8 cellular contexts compared by ENCODE assay signal in genomic region chr10:73911553-73912004, GRCh38. TPM values are rescaled to one million over a fixed set of nuclear protein-coding genes. Genes with fewer than 3 reads are reported as not detected.
DNase-seq lines count a peak whose midpoint lies in the region; ATAC-seq, FAIRE-seq and TF ChIP-seq lines count a peak whose summit lies in the region.

No MANE protein-coding gene starts in this region.

- H3K9ac ChIP-seq in SK-N-SH, result peak overlapping the region; percentile 65
- peak overlapping the region; percentile 48 to 66 for H3K9ac ChIP-seq in kidney (ENCODE audit: low read length in 2 of 2)
- H3K9ac ChIP-seq in stomach smooth muscle (ENCODE audit: low read length in 2 of 2), result peak overlapping the region; percentile 36 to 49

- FAIRE-seq in kidney (lab: Jason Lieb, UNC), result no peak

- peaks cover 37% of the 10 kb centered on the region for H3K4me1 Mint-ChIP-seq in activated naive CD8-positive, alpha-beta T cell treated with anti-CD3 and anti-CD28 coated beads for 36 hours

- TF ChIP-seq EP300 in SK-N-SH (IDR thresholded peaks at IDR 0.05; ENCODE audit: borderline replicate concordance in 1 of 2, low read depth in 1 of 2, low read length in 1 of 2), result no peak

- no peaks in the 10 kb centered on the region for H3K9me3 ChIP-seq in SK-N-SH
- no peaks in the 10 kb centered on the region for H3K9me3 ChIP-seq in kidney (ENCODE audit: control insufficient read depth in 1 of 2, low read length in 2 of 2)
- H3K9me3 ChIP-seq in stomach smooth muscle (ENCODE audit: control insufficient read depth in 2 of 2, low read length in 2 of 2), result no peaks in the 10 kb centered on the region

- 30% methylated on average over 7 of the region's 14 CpGs for WGBS in SK-N-SH (ENCODE audit: low lambda C conversion rate)

- H3K27ac ChIP-seq in SK-N-SH (ENCODE audit: low read depth in 2 of 2, low read length in 1 of 2) (no peak overlapping the region), kidney (ENCODE audit: low read depth in 2 of 2, low read length in 2 of 2) (peak overlapping the region; percentile 69 to 72), stomach smooth muscle (ENCODE audit: low read length) (no peak overlapping the region)

- H3K36me3 ChIP-seq in SK-N-SH (replicated peaks in 1 of 2; ENCODE audit: control insufficient read depth in 1 of 2, insufficient read depth in 2 of 2, low read length in 1 of 2) (peaks cover 4 to 22% of the 10 kb centered on the region in 2 experiments), kidney (ENCODE audit: control insufficient read depth in 1 of 2, insufficient read depth in 2 of 2, low read length in 2 of 2) (no peaks in the 10 kb centered on the region), stomach smooth muscle (ENCODE audit: control insufficient read depth in 2 of 2, insufficient read depth in 2 of 2, low read length in 2 of 2) (peaks cover 2 to 7% of the 10 kb centered on the region in 2 donors)

- no peaks in the 10 kb centered on the region for H3K9me2 ChIP-seq in SK-N-SH

- H3K27me3 Mint-ChIP-seq in activated naive CD8-positive, alpha-beta T cell treated with anti-CD3 and anti-CD28 coated beads for 36 hours, result peaks cover 75% of the 10 kb centered on the region

- intact Hi-C loops in kidney (cut with DNase I), result no loop called here

- peak overlapping the region; percentile 86 for H3K4me3 Mint-ChIP-seq in activated naive CD8-positive, alpha-beta T cell treated with anti-CD3 and anti-CD28 coated beads for 36 hours

- no peak overlapping the region for H3K27ac Mint-ChIP-seq in activated naive CD8-positive, alpha-beta T cell treated with anti-CD3 and anti-CD28 coated beads for 36 hours

- peaks cover 8% of the 10 kb centered on the region for H3K79me2 ChIP-seq in SK-N-SH (ENCODE audit: insufficient read depth)

- POLR2A ChIA-PET in SK-N-SH (lab: Yijun Ruan, JAX), result no interaction called here

- DNase-seq in SK-N-SH (no peak), kidney (no peak), retina (no peak), NCI-H345 (lab: John Stamatoyannopoulos, UW) (no peak), dermis blood vessel endothelial cell (no peak)
- DNase-seq in activated naive CD8-positive, alpha-beta T cell treated with anti-CD3 and anti-CD28 coated beads for 36 hours, result no peak

- H3K4me3 ChIP-seq in SK-N-SH (ENCODE audit: low read depth in 2 of 2, low read length in 1 of 2) (peak overlapping the region; percentile 69 to 72), kidney (ENCODE audit: low read length in 2 of 2) (peak overlapping the region; percentile 50 to 64), stomach smooth muscle (ENCODE audit: low read length in 2 of 2) (peak overlapping the region; percentile 54 to 79)

- no peaks in the 10 kb centered on the region for H4K20me1 ChIP-seq in SK-N-SH (ENCODE audit: insufficient read depth)

- H3K4me1 ChIP-seq in SK-N-SH (ENCODE audit: control insufficient read depth in 1 of 2, insufficient read depth in 2 of 2, low read depth in 1 of 2, low read length in 1 of 2) (peaks cover 14 to 15% of the 10 kb centered on the region in 2 experiments; a peak in 2 of 4 replicates), kidney (ENCODE audit: control insufficient read depth in 1 of 2, insufficient read depth in 1 of 2, low read depth in 1 of 2, low read length in 2 of 2) (peaks cover 8 to 32% of the 10 kb centered on the region in 2 donors), stomach smooth muscle (ENCODE audit: control insufficient read depth, insufficient read depth, low read length) (peaks cover 40% of the 10 kb centered on the region)

- no peaks in the 10 kb centered on the region for H3K36me3 Mint-ChIP-seq in activated naive CD8-positive, alpha-beta T cell treated with anti-CD3 and anti-CD28 coated beads for 36 hours

- no peak; the same call in 2 of the 3 replicates for ATAC-seq in SK-N-SH treated with all-trans-retinoic acid at 6 μM for 48 hours

- peak; percentile 10; the same call in 1 of the 2 replicates for TF ChIP-seq CTCF in SK-N-SH (IDR thresholded peaks at IDR 0.05)
- no peak for TF ChIP-seq CTCF in kidney (IDR thresholded peaks at IDR 0.05; ENCODE audit: borderline replicate concordance, extremely low read depth, insufficient read depth)

- CTCF ChIA-PET in SK-N-SH (lab: Yijun Ruan, JAX), result interaction anchor here (1.1 to 3.6 kb wide), 5 partner anchors 21 to 32 kb away, joined by 3 to 14 read pairs (median 8); no protein-coding TSS in a partner anchor

- H2AFZ ChIP-seq in SK-N-SH (ENCODE audit: low read depth), result peak overlapping the region; percentile 87; the same call in 1 of the 2 replicates

- peaks cover 25% of the 10 kb centered on the region for H3F3A ChIP-seq in SK-N-SH (replicated peaks; ENCODE audit: insufficient read depth)

- H3K9me3 Mint-ChIP-seq in activated naive CD8-positive, alpha-beta T cell treated with anti-CD3 and anti-CD28 coated beads for 36 hours, result no peaks in the 10 kb centered on the region

- no peaks in the 10 kb centered on the region for H3K27me3 ChIP-seq in SK-N-SH (ENCODE audit: insufficient read depth)
- peaks cover 4 to 5% of the 10 kb centered on the region in 2 donors for H3K27me3 ChIP-seq in stomach smooth muscle (ENCODE audit: control insufficient read depth in 1 of 2, insufficient read depth in 2 of 2, low read length in 2 of 2)

- TF ChIP-seq RAD21 in SK-N-SH (IDR thresholded peaks at IDR 0.05; ENCODE audit: low read length), result no peak

- peak overlapping the region; percentile 97 for H3K4me2 ChIP-seq in SK-N-SH

TF ChIP-seq in SK-N-SH, 30 proteins besides CTCF, POLR2A, EP300 and RAD21 (continues in another document):
- TF ChIP-seq IRF3 (IDR thresholded peaks at IDR 0.05; ENCODE audit: low read depth, low read length), result no peak
- TF ChIP-seq SIN3A (IDR thresholded peaks at IDR 0.05; ENCODE audit: borderline replicate concordance, low read depth, low read length), result no peak

TF ChIP-seq in SK-N-SH treated with all-trans-retinoic acid at 6 μM for 48 hours, 23 proteins besides CTCF, POLR2A, EP300 and RAD21 (continues in another document):
- TF ChIP-seq PPARA (CRISPR knock-in tag; IDR thresholded peaks at IDR 0.05; ENCODE audit: borderline replicate concordance), result no peak
- TF ChIP-seq, protein P1, sequence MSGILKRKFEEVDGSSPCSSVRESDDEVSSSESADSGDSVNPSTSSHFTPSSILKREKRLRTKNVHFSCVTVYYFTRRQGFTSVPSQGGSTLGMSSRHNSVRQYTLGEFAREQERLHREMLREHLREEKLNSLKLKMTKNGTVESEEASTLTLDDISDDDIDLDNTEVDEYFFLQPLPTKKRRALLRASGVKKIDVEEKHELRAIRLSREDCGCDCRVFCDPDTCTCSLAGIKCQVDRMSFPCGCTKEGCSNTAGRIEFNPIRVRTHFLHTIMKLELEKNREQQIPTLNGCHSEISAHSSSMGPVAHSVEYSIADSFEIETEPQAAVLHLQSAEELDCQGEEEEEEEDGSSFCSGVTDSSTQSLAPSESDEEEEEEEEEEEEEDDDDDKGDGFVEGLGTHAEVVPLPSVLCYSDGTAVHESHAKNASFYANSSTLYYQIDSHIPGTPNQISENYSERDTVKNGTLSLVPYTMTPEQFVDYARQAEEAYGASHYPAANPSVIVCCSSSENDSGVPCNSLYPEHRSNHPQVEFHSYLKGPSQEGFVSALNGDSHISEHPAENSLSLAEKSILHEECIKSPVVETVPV (CRISPR knock-in tag; IDR thresholded peaks at IDR 0.05), result no peak
- TF ChIP-seq PATZ1 (CRISPR knock-in tag; IDR thresholded peaks at IDR 0.05; ENCODE audit: borderline replicate concordance), result no peak
- TF ChIP-seq BACH2 (CRISPR knock-in tag; IDR thresholded peaks at IDR 0.05; ENCODE audit: borderline replicate concordance), result no peak
- no peak for TF ChIP-seq ARNTL (CRISPR knock-in tag; IDR thresholded peaks at IDR 0.05; ENCODE audit: borderline replicate concordance, low read depth)
- TF ChIP-seq GLIS3 (CRISPR knock-in tag; IDR thresholded peaks at IDR 0.05), result no peak
- TF ChIP-seq ZNF565 (CRISPR knock-in tag; conservative IDR thresholded peaks at IDR 0.05; ENCODE audit: low read depth), result no peak
- no peak for TF ChIP-seq SNAI2 (CRISPR knock-in tag; IDR thresholded peaks at IDR 0.05)
- TF ChIP-seq OSR1 (CRISPR knock-in tag; IDR thresholded peaks at IDR 0.05), result no peak
- TF ChIP-seq TOX (CRISPR knock-in tag; IDR thresholded peaks at IDR 0.05; ENCODE audit: borderline replicate concordance), result no peak
- no peak for TF ChIP-seq ZC3H10 (CRISPR knock-in tag; IDR thresholded peaks at IDR 0.05)

RNA-seq across cellular contexts. Expression of gene PLAU, which starts 0.6 kb away (rescaled TPM):
- 159 and 200 TPM in 2 replicates for polyA plus RNA-seq in SK-N-SH (2012; rRNA removed)
- 163 and 191 TPM in 2 replicates for polyA plus RNA-seq in SK-N-SH (2012; cell fraction: cytosol; rRNA removed)
- 211 and 277 TPM in 2 replicates for polyA plus RNA-seq in SK-N-SH (2012; cell fraction: nucleus; rRNA removed)
- under 1 TPM in 1 of 2 experiments, not detected in 1; 0.12 TPM for total RNA-seq in activated naive CD8-positive, alpha-beta T cell treated with anti-CD3 and anti-CD28 coated beads for 36 hours
- total RNA-seq in kidney, result 40.8 TPM
- 82.5 TPM for polyA plus RNA-seq in kidney (ENCODE audit: insufficient read depth, low read depth, low replicate concordance)
- 13.4 and 13.8 TPM in 2 replicates for total RNA-seq in dermis blood vessel endothelial cell

RNA-seq across cellular contexts. Expression of gene CAMK2G, which starts 37.2 kb away (rescaled TPM):
- polyA plus RNA-seq in SK-N-SH (2012; rRNA removed), result 41.4 and 52.2 TPM in 2 replicates
- polyA plus RNA-seq in SK-N-SH (2012; cell fraction: cytosol; rRNA removed), result 29.0 and 35.7 TPM in 2 replicates
- polyA plus RNA-seq in SK-N-SH (2012; cell fraction: nucleus; rRNA removed), result 103 and 119 TPM in 2 replicates
- total RNA-seq in activated naive CD8-positive, alpha-beta T cell treated with anti-CD3 and anti-CD28 coated beads for 36 hours, result 10 to 100 TPM; 16.5 to 17.4 TPM
- total RNA-seq in kidney, result 29.1 TPM
- polyA plus RNA-seq in kidney (ENCODE audit: insufficient read depth, low read depth, low replicate concordance), result 21.0 TPM
- total RNA-seq in dermis blood vessel endothelial cell, result 27.9 and 35.1 TPM in 2 replicates

Comparison
In these comparisons a context has a peak if more than half of its experiments do, and no peak if none do; other contexts are left out.
1. H3K27ac ChIP-seq: peak in kidney (2 of 2); none in SK-N-SH (0 of 2) and stomach smooth muscle (single experiment).
2. RNA of gene PLAU, which starts 0.6 kb away (total RNA-seq): 40.8 TPM in kidney (single experiment) and 13.4 to 13.8 TPM in dermis blood vessel endothelial cell; 0.12 TPM in activated naive CD8-positive, alpha-beta T cell treated with anti-CD3 and anti-CD28 coated beads for 36 hours; every median in the first group is over 10 times any median in the second.
3. Peak in every context shown above with its lines, with median percentiles within 50 percentile points of each other: H3K4me3 ChIP-seq and H3K9ac ChIP-seq.